15 cellular contexts compared by ENCODE assay signal in the genomic region with DNA sequence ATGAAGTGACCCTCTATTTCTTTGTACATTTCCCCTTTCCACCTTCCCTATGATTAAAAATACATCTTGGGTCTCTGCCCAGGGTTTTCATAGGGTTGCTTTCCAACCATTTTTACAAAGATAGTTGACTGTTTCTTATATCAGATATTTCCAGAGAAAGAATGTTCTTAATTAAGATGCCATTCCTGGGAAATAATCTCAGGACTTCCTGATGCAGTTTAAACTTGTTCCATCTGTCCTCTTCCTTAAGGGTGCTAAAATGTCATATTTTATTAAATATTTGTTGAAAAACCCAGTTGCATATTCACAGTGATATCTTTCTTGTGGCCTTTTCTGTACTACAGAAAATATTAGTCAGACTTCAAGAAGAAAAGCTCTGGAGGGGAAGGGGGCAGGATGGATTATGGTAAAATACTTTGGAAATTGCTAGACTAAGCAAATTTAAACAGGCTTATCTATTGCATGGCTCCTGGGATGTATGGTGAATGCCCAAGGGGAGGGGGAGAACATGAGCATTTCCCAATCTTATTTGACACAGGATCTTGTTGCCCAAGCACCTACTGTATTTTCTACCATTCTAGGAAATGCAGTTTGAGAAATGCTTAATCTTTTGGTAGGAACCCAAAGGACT.
A peak's percentile ranks its signal among the peaks of the same experiment; 100 is the strongest.
DNase-seq lines count a peak whose midpoint lies in the region; ATAC-seq and TF ChIP-seq lines count a peak whose summit lies in the region.
"Had no signal": no experiment of that assay in that cellular context is flagged by ENCODE, and none has a peak within 500 bp of the region (broad histone marks: within the 10 kb centered on the region; RNA-seq: fewer than 3 reads in every experiment).

No MANE protein-coding gene starts in this region.

- ATAC-seq in SK-N-SH treated with all-trans-retinoic acid at 6 μM for 48 hours = peak; percentile 86
- no peak for ATAC-seq in GM18502 (IDR thresholded peaks at IDR 0.05; ENCODE audit: poor library complexity, unreplicated experiment)
- ATAC-seq: GM12878, HCT116 had no signal

- no TSS peak for BruUV-seq in A673 (replicated peaks; lab: Mats Ljungman, UMichigan)

- no peak overlapping the region for H3K27ac ChIP-seq in A673 (ENCODE audit: low read depth, low read length, poor library complexity, severe bottlenecking)
- H3K27ac ChIP-seq in RWPE1 = no peak overlapping the region
- H3K27ac ChIP-seq: BLaER1 treated with 17β-estradiol and CSF1 and Interleukin-3, amounts not matched to agents 10 nM and 100 nM; GM23248 had no signal

- DNase-seq in A673 (ENCODE audit: low spot score) = peak; percentile 3
- peak; percentile 68 for DNase-seq in EH (ENCODE audit: low read depth)
- peak; percentile 11 for DNase-seq in fibroblast of the aortic adventitia (ENCODE audit: low read depth)
- no peak for DNase-seq in RWPE1 (ENCODE audit: low spot score)
- no peak for DNase-seq in erythroblast (lab: John Stamatoyannopoulos, UW)
- no peak for DNase-seq in NCI-H1092 (lab: John Stamatoyannopoulos, UW)
- DNase-seq: AML-193; CD4-positive, CD25-positive, alpha-beta regulatory T cell; DMS 273 treated with DMSO at 0.1 percent for 48 hours; GM23248 had no signal

- TF ChIP-seq CTCF in A673 (conservative IDR thresholded peaks at IDR 0.05; ENCODE audit: low read depth, low read length) = no peak
- TF ChIP-seq CTCF in fibroblast of the aortic adventitia (IDR thresholded peaks at IDR 0.05; ENCODE audit: insufficient read depth, low read length) = no peak
- TF ChIP-seq CTCF in RWPE1 (conservative IDR thresholded peaks at IDR 0.05; ENCODE audit: low read depth) = no peak

- H3K27me3 ChIP-seq in A673 (replicated peaks; ENCODE audit: insufficient read depth, low read depth, low read length, poor library complexity) = no peaks in the 10 kb centered on the region
- H3K27me3 ChIP-seq: BLaER1 treated with 17β-estradiol and CSF1 and Interleukin-3, amounts not matched to agents 10 nM and 100 nM had no signal

- intact Hi-C loops in A673 (cut with micrococcal nuclease; ENCODE audit: unreplicated experiment) = no loop called here

- no peaks in the 10 kb centered on the region for H3K9me3 ChIP-seq in A673 (ENCODE audit: low read depth, low read length, poor library complexity, severe bottlenecking)
- H3K9me3 ChIP-seq: BLaER1 treated with 17β-estradiol and CSF1 and Interleukin-3, amounts not matched to agents 10 nM and 100 nM had no signal

- TF ChIP-seq POLR2A in erythroblast (IDR thresholded peaks at IDR 0.05; ENCODE audit: low read length) = no peak

- H3K36me3 ChIP-seq in A673 (ENCODE audit: insufficient read depth, low read length, poor library complexity, severe bottlenecking) = no peaks in the 10 kb centered on the region
- H3K36me3 ChIP-seq: BLaER1 treated with 17β-estradiol and CSF1 and Interleukin-3, amounts not matched to agents 10 nM and 100 nM had no signal

- CTCF ChIA-PET in A673 (lab: Charles Lee) = no interaction called here
- CTCF ChIA-PET in RWPE1 (lab: Yijun Ruan, JAX) = no interaction called here

- H3K4me1 ChIP-seq in A673 (ENCODE audit: insufficient read depth, low read length, poor library complexity, severe bottlenecking) = no peaks in the 10 kb centered on the region

- H3K4me3 ChIP-seq in A673 (ENCODE audit: low read depth, low read length, poor library complexity, severe bottlenecking) (no peak overlapping the region), fibroblast of the aortic adventitia (ENCODE audit: low read depth, low read length) (no peak overlapping the region)
- H3K4me3 ChIP-seq: BLaER1 treated with 17β-estradiol and CSF1 and Interleukin-3, amounts not matched to agents 10 nM and 100 nM; GM12878; GM23248 had no signal

- POLR2A ChIA-PET in A673 (lab: Charles Lee; ENCODE audit: low non-redundant PET) = no interaction called here
- POLR2A ChIA-PET in RWPE1 (lab: Yijun Ruan, JAX; ENCODE audit: low non-redundant PET) = no interaction called here

TF ChIP-seq in SK-N-SH treated with all-trans-retinoic acid at 6 μM for 48 hours, 23 proteins besides CTCF, POLR2A, EP300 and RAD21:
- TF ChIP-seq CREB5 (CRISPR knock-in tag; IDR thresholded peaks at IDR 0.05; ENCODE audit: low read depth) (no peak), OSR1 (CRISPR knock-in tag; IDR thresholded peaks at IDR 0.05) (no peak), ZFP30 (CRISPR knock-in tag; IDR thresholded peaks at IDR 0.05) (no peak), BACH2 (CRISPR knock-in tag; IDR thresholded peaks at IDR 0.05; ENCODE audit: borderline replicate concordance) (no peak), ISL1 (CRISPR knock-in tag; IDR thresholded peaks at IDR 0.05) (peak; percentile 29; the same call in 1 of the 2 replicates), ZNF565 (CRISPR knock-in tag; conservative IDR thresholded peaks at IDR 0.05; ENCODE audit: low read depth) (no peak), TCF4 (CRISPR knock-in tag; IDR thresholded peaks at IDR 0.05; ENCODE audit: borderline replicate concordance) (no peak)
- TF ChIP-seq, protein P1, sequence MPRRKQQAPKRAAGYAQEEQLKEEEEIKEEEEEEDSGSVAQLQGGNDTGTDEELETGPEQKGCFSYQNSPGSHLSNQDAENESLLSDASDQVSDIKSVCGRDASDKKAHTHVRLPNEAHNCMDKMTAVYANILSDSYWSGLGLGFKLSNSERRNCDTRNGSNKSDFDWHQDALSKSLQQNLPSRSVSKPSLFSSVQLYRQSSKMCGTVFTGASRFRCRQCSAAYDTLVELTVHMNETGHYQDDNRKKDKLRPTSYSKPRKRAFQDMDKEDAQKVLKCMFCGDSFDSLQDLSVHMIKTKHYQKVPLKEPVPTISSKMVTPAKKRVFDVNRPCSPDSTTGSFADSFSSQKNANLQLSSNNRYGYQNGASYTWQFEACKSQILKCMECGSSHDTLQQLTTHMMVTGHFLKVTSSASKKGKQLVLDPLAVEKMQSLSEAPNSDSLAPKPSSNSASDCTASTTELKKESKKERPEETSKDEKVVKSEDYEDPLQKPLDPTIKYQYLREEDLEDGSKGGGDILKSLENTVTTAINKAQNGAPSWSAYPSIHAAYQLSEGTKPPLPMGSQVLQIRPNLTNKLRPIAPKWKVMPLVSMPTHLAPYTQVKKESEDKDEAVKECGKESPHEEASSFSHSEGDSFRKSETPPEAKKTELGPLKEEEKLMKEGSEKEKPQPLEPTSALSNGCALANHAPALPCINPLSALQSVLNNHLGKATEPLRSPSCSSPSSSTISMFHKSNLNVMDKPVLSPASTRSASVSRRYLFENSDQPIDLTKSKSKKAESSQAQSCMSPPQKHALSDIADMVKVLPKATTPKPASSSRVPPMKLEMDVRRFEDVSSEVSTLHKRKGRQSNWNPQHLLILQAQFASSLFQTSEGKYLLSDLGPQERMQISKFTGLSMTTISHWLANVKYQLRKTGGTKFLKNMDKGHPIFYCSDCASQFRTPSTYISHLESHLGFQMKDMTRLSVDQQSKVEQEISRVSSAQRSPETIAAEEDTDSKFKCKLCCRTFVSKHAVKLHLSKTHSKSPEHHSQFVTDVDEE (CRISPR knock-in tag; IDR thresholded peaks at IDR 0.05) = no peak
- TF ChIP-seq, protein P2, sequence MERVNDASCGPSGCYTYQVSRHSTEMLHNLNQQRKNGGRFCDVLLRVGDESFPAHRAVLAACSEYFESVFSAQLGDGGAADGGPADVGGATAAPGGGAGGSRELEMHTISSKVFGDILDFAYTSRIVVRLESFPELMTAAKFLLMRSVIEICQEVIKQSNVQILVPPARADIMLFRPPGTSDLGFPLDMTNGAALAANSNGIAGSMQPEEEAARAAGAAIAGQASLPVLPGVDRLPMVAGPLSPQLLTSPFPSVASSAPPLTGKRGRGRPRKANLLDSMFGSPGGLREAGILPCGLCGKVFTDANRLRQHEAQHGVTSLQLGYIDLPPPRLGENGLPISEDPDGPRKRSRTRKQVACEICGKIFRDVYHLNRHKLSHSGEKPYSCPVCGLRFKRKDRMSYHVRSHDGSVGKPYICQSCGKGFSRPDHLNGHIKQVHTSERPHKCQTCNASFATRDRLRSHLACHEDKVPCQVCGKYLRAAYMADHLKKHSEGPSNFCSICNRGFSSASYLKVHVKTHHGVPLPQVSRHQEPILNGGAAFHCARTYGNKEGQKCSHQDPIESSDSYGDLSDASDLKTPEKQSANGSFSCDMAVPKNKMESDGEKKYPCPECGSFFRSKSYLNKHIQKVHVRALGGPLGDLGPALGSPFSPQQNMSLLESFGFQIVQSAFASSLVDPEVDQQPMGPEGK (CRISPR knock-in tag; IDR thresholded peaks at IDR 0.05; ENCODE audit: borderline replicate concordance) = no peak

Comparison
In these comparisons a context has a peak if more than half of its experiments do, and no peak if none do; other contexts are left out.
1. DNase-seq: peak in A673 (single experiment), EH (single experiment) and fibroblast of the aortic adventitia (single experiment); none in RWPE1 (single experiment), erythroblast (0 of 2) and NCI-H1092 (single experiment).